Comparison of ENCODE assay signal across 16 cellular contexts in genomic region chr10:97585439-97585811, GRCh38. TPM values are rescaled to one million over a fixed set of nuclear protein-coding genes. Genes with fewer than 3 reads are reported as not detected.
DNase-seq lines count a peak whose midpoint lies in the region; ATAC-seq, FAIRE-seq and TF ChIP-seq lines count a peak whose summit lies in the region.
"Had no signal": no experiment of that assay in that cellular context is flagged by ENCODE, and none has a peak within 500 bp of the region (broad histone marks: within the 10 kb centered on the region; RNA-seq: fewer than 3 reads in every experiment).

No MANE protein-coding gene starts in this region.

- H3K27me3 Mint-ChIP-seq in natural killer cell treated with Interleukin-12 subunit alpha and Interleukin-12 subunit beta and Interleukin-15 and Interleukin-18, amount 100 ng/mL, for 72 hours: peaks cover 0 to 2% of the 10 kb centered on the region in 2 donors
- H3K27me3 Mint-ChIP-seq in natural killer cell (ENCODE audit: low read depth in 2 of 2): peaks cover 0 to 4% of the 10 kb centered on the region in 2 donors

- no peak overlapping the region for H3K4me3 Mint-ChIP-seq in natural killer cell treated with Interleukin-12 subunit alpha and Interleukin-12 subunit beta and Interleukin-15 and Interleukin-18, amount 100 ng/mL, for 72 hours
- no peak overlapping the region for H3K4me3 Mint-ChIP-seq in natural killer cell
- H3K4me3 Mint-ChIP-seq: T-helper 1 cell treated with Interleukin-12 subunit alpha and Interleukin-12 subunit beta and Interleukin-4 antibody, amounts not matched to agents 30 μg/mL and 1 μg/mL, for 36 hours had no signal

- intact Hi-C loops in natural killer cell (cut with micrococcal nuclease): no loop called here

- no peaks in the 10 kb centered on the region for H3K9me3 Mint-ChIP-seq in natural killer cell treated with Interleukin-12 subunit alpha and Interleukin-12 subunit beta and Interleukin-15 and Interleukin-18, amount 100 ng/mL, for 72 hours
- no peaks in the 10 kb centered on the region for H3K9me3 Mint-ChIP-seq in natural killer cell
- H3K9me3 Mint-ChIP-seq: activated naive CD4-positive, alpha-beta T cell treated with anti-CD3 and anti-CD28 coated beads, Interleukin-2, amount 50 U/mL, for 72 hours; T-helper 1 cell treated with Interleukin-12 subunit alpha and Interleukin-12 subunit beta and Interleukin-4 antibody, amounts not matched to agents 30 μg/mL and 1 μg/mL, for 36 hours had no signal

- DNase-seq in natural killer cell treated with Interleukin-12 subunit alpha and Interleukin-12 subunit beta and Interleukin-15 and Interleukin-18, amount 100 ng/mL, for 72 hours (ENCODE audit: low spot score): peak; percentile 8
- no peak for DNase-seq in natural killer cell
- DNase-seq in cerebellar nuclear complex (lab: John Stamatoyannopoulos, UW): no peak
- DNase-seq in RCC 7860 (ENCODE audit: low spot score): no peak
- DNase-seq: activated CD8-positive, alpha-beta memory T cell treated with anti-CD3 and anti-CD28 coated beads, Interleukin-2, amount 50 U/mL, for 48 hours; caudate nucleus; GDM1; MM.1S; NCI-H2029 treated with DMSO at 0.1 percent for 48 hours; NCI-H526; Peyer's patch had no signal

- no peak for ATAC-seq in natural killer cell treated with Interleukin-12 subunit alpha and Interleukin-12 subunit beta and Interleukin-15 and Interleukin-18, amount 100 ng/mL, for 72 hours
- no peak for ATAC-seq in natural killer cell
- ATAC-seq: activated CD4-positive, CD25-positive, alpha-beta regulatory T cell treated with anti-CD3 and anti-CD28 coated beads, Interleukin-2, amount 50 U/mL, for 24 hours; activated naive CD4-positive, alpha-beta T cell treated with anti-CD3 and anti-CD28 coated beads, Interleukin-2, amount 50 U/mL, for 72 hours had no signal

- no peak overlapping the region for H3K27ac Mint-ChIP-seq in natural killer cell treated with Interleukin-12 subunit alpha and Interleukin-12 subunit beta and Interleukin-15 and Interleukin-18, amount 100 ng/mL, for 72 hours
- no peak overlapping the region for H3K27ac Mint-ChIP-seq in natural killer cell
- H3K27ac Mint-ChIP-seq: activated naive CD4-positive, alpha-beta T cell treated with anti-CD3 and anti-CD28 coated beads, Interleukin-2, amount 50 U/mL, for 72 hours; T-helper 1 cell treated with Interleukin-12 subunit alpha and Interleukin-12 subunit beta and Interleukin-4 antibody, amounts not matched to agents 30 μg/mL and 1 μg/mL, for 36 hours had no signal

- FAIRE-seq in RCC 7860 (lab: Jason Lieb, UNC): no peak
- FAIRE-seq: endometrium had no signal

- H3K4me1 Mint-ChIP-seq in natural killer cell treated with Interleukin-12 subunit alpha and Interleukin-12 subunit beta and Interleukin-15 and Interleukin-18, amount 100 ng/mL, for 72 hours (ENCODE audit: low read depth in 2 of 2): peaks cover 10 to 12% of the 10 kb centered on the region in 2 donors
- H3K4me1 Mint-ChIP-seq in natural killer cell: peaks cover 10 to 17% of the 10 kb centered on the region in 2 donors

- no peaks in the 10 kb centered on the region for H3K36me3 Mint-ChIP-seq in natural killer cell treated with Interleukin-12 subunit alpha and Interleukin-12 subunit beta and Interleukin-15 and Interleukin-18, amount 100 ng/mL, for 72 hours
- H3K36me3 Mint-ChIP-seq in natural killer cell: no peaks in the 10 kb centered on the region
- H3K36me3 Mint-ChIP-seq: activated naive CD4-positive, alpha-beta T cell treated with anti-CD3 and anti-CD28 coated beads, Interleukin-2, amount 50 U/mL, for 72 hours had no signal

- TF ChIP-seq CTCF in natural killer cell (IDR thresholded peaks at IDR 0.05): no peak

RNA-seq across cellular contexts. Expression of gene HOGA1, which starts 1.2 kb away (rescaled TPM):
- not detected for total RNA-seq in natural killer cell treated with Interleukin-12 subunit alpha and Interleukin-12 subunit beta and Interleukin-15 and Interleukin-18, amount 100 ng/mL, for 72 hours
- total RNA-seq in natural killer cell: not detected
- total RNA-seq: activated naive CD4-positive, alpha-beta T cell treated with anti-CD3 and anti-CD28 coated beads, Interleukin-2, amount 50 U/mL, for 72 hours had no signal

RNA-seq across cellular contexts. Expression of gene C10orf62, which starts 4.1 kb away (rescaled TPM):
- total RNA-seq in natural killer cell treated with Interleukin-12 subunit alpha and Interleukin-12 subunit beta and Interleukin-15 and Interleukin-18, amount 100 ng/mL, for 72 hours: not detected
- under 1 TPM in 1 of 3 donors, not detected in 2; 0.32 TPM for total RNA-seq in natural killer cell
- total RNA-seq: activated naive CD4-positive, alpha-beta T cell treated with anti-CD3 and anti-CD28 coated beads, Interleukin-2, amount 50 U/mL, for 72 hours; HT1080; Peyer's patch had no signal

RNA-seq across cellular contexts. Expression of gene ANKRD2, which starts 12.8 kb away (rescaled TPM):
- not detected for total RNA-seq in natural killer cell treated with Interleukin-12 subunit alpha and Interleukin-12 subunit beta and Interleukin-15 and Interleukin-18, amount 100 ng/mL, for 72 hours
- total RNA-seq in natural killer cell: not detected
- total RNA-seq: HT1080, Peyer's patch had no signal

RNA-seq across cellular contexts. Expression of gene MORN4, which starts 47.9 kb away (rescaled TPM):
- 1 to 10 TPM; 1.6 to 2.7 TPM for total RNA-seq in natural killer cell treated with Interleukin-12 subunit alpha and Interleukin-12 subunit beta and Interleukin-15 and Interleukin-18, amount 100 ng/mL, for 72 hours
- 1 to 10 TPM in 2 of 3 donors, under 1 TPM in 1; 0.14 to 2.0 (median 1.6) TPM for total RNA-seq in natural killer cell

RNA-seq across cellular contexts. Expression of gene PI4K2A, which starts 55.0 kb away (rescaled TPM):
- 10 to 100 TPM; 16.2 to 22.8 TPM for total RNA-seq in natural killer cell treated with Interleukin-12 subunit alpha and Interleukin-12 subunit beta and Interleukin-15 and Interleukin-18, amount 100 ng/mL, for 72 hours
- total RNA-seq in natural killer cell: 10 to 100 TPM; 41.3 to 66.1 (median 60.0) TPM
